In genomic region chr15:48984811-48985352, GRCh38 we compare ENCODE assay signal across 20 cellular contexts. TPM values are rescaled to one million over a fixed set of nuclear protein-coding genes. Genes with fewer than 3 reads are reported as not detected.
DNase-seq lines count a peak whose midpoint lies in the region; ATAC-seq and TF ChIP-seq lines count a peak whose summit lies in the region.
"Had no signal": no experiment of that assay in that cellular context is flagged by ENCODE, and none has a peak within 500 bp of the region (broad histone marks: within the 10 kb centered on the region; RNA-seq: fewer than 3 reads in every experiment).

No MANE protein-coding gene starts in this region.

- ATAC-seq in Right ventricle myocardium inferior, result peak; percentile 19
- peak; percentile 72 for ATAC-seq in aorta (ENCODE audit: low FRiP score)
- ATAC-seq: mucosa of descending colon had no signal

- H3K4me3 Mint-ChIP-seq in activated CD4-positive, alpha-beta memory T cell treated with anti-CD3 and anti-CD28 coated beads, Interleukin-2, amount 10 ng/mL, durations not matched to agents 7 days and 5 days, result no peak overlapping the region
- H3K4me3 Mint-ChIP-seq: activated CD4-positive, alpha-beta T cell treated with anti-CD3 and anti-CD28 coated beads, Interleukin-2, amount 10 ng/mL, durations not matched to agents 24 days and 14 days; activated naive CD4-positive, alpha-beta T cell treated with anti-CD3 and anti-CD28 coated beads, Interleukin-2, amount 50 U/mL, for 24 hours had no signal

- H3K27ac ChIP-seq in muscle layer of duodenum (ENCODE audit: low read length), result peak overlapping the region; percentile 3
- peak overlapping the region; percentile 68 to 95 for H3K27ac ChIP-seq in aorta (ENCODE audit: low read depth in 1 of 2, low read length in 2 of 2)
- H3K27ac ChIP-seq: KMS-11, PC-9, testis had no signal

- intact Hi-C loops in Right ventricle myocardium inferior (cut with DNase I), result no loop called here
- intact Hi-C loops in cardiac septum (cut with DNase I), result no loop called here
- intact Hi-C loops in aorta (cut with DNase I), result loop anchor here in 1 of 2 donors (5.0 to 10.0 kb wide), 2 partner anchors 60 to 108 kb away; partner anchors contain the start of genes EID1 and SECISBP2L

- peaks cover 6 to 7% of the 10 kb centered on the region in 2 donors for H3K36me3 ChIP-seq in muscle layer of duodenum (ENCODE audit: control insufficient read depth in 1 of 2, insufficient read depth in 2 of 2, low read length in 2 of 2)
- no peaks in the 10 kb centered on the region for H3K36me3 ChIP-seq in aorta (ENCODE audit: control insufficient read depth in 1 of 2, insufficient read depth in 2 of 2, low read length in 1 of 2)

- H3K36me3 Mint-ChIP-seq in activated CD4-positive, alpha-beta memory T cell treated with anti-CD3 and anti-CD28 coated beads, Interleukin-2, amount 10 ng/mL, durations not matched to agents 7 days and 5 days (ENCODE audit: low read depth), result peaks cover 5% of the 10 kb centered on the region
- H3K36me3 Mint-ChIP-seq: activated naive CD4-positive, alpha-beta T cell treated with anti-CD3 and anti-CD28 coated beads, Interleukin-2, amount 50 U/mL, for 24 hours had no signal

- H3K4me3 ChIP-seq in muscle layer of duodenum (ENCODE audit: low read depth in 1 of 2, low read length in 2 of 2) (no peak overlapping the region), aorta (ENCODE audit: low read length in 2 of 2) (no peak overlapping the region)
- H3K4me3 ChIP-seq: esophagus squamous epithelium, mucosa of descending colon, PC-9, testis had no signal

- POLR2A ChIA-PET in activated CD4-positive, alpha-beta memory T cell treated with anti-CD3 and anti-CD28 coated beads, Interleukin-2, amount 10 ng/mL, durations not matched to agents 7 days and 5 days (lab: Charles Lee), result interaction anchor here (1.1 to 1.2 kb wide), 2 partner anchors 9 to 107 kb away, joined by 3 to 5 read pairs; partner anchors contain the start of gene EID1

- H3K27ac Mint-ChIP-seq in activated CD4-positive, alpha-beta memory T cell treated with anti-CD3 and anti-CD28 coated beads, Interleukin-2, amount 10 ng/mL, durations not matched to agents 7 days and 5 days, result no peak overlapping the region
- H3K27ac Mint-ChIP-seq: activated CD4-positive, alpha-beta T cell treated with anti-CD3 and anti-CD28 coated beads, Interleukin-2, amount 10 ng/mL, durations not matched to agents 24 days and 14 days; activated naive CD4-positive, alpha-beta T cell treated with anti-CD3 and anti-CD28 coated beads, Interleukin-2, amount 50 U/mL, for 24 hours had no signal

- in situ Hi-C loops in GM13976 (cut with MboI; ENCODE audit: low sequenced_read_pairs, unreplicated experiment), result no loop called here

- DNase-seq in Right ventricle myocardium inferior (ENCODE audit: missing footprints), result no peak
- no peak for DNase-seq in cardiac septum (ENCODE audit: low spot score)
- DNase-seq in dedifferentiated amniotic fluid mesenchymal stem cell (ENCODE audit: extremely low spot score), result peak; percentile 38
- DNase-seq in aorta, result no peak
- DNase-seq in NCI-H82 (lab: John Stamatoyannopoulos, UW), result no peak
- no peak for DNase-seq in GM13976 (ENCODE audit: low spot score)
- no peak for DNase-seq in activated CD4-positive, alpha-beta memory T cell treated with anti-CD3 and anti-CD28 coated beads, Interleukin-2, amount 10 ng/mL, durations not matched to agents 7 days and 5 days
- DNase-seq: activated CD4-positive, alpha-beta T cell treated with anti-CD3 and anti-CD28 coated beads, Interleukin-2, amount 10 ng/mL, durations not matched to agents 24 days and 14 days; activated T-cell treated with anti-CD3 and anti-CD28 coated beads, Interleukin-2, amount 50 U/mL, for 1 hour; esophagus squamous epithelium; kidney glomerular epithelial cell; mucosa of descending colon; NCI-H1048; PC-9; stimulated activated CD4-positive, alpha-beta T cell treated with anti-CD3 and anti-CD28 coated beads, Interleukin-2, amount 100 ng/mL, for 48 hours; T-helper 9 cell; testis had no signal

- WGBS in aorta, 2 donors, result 4 to 9% methylated on average over 4 of the region's 4 CpGs

- no peaks in the 10 kb centered on the region for H3K27me3 ChIP-seq in muscle layer of duodenum (ENCODE audit: low read depth, low read length)
- H3K27me3 ChIP-seq in aorta (ENCODE audit: control insufficient read depth in 1 of 2, insufficient read depth in 2 of 2, low read length in 1 of 2), result no peaks in the 10 kb centered on the region
- H3K27me3 ChIP-seq: esophagus squamous epithelium, testis had no signal

- H3K27me3 Mint-ChIP-seq in activated CD4-positive, alpha-beta memory T cell treated with anti-CD3 and anti-CD28 coated beads, Interleukin-2, amount 10 ng/mL, durations not matched to agents 7 days and 5 days, result peaks cover 10% of the 10 kb centered on the region

- H3K9me3 ChIP-seq in muscle layer of duodenum (ENCODE audit: control insufficient read depth in 1 of 2, low read length in 2 of 2), result no peaks in the 10 kb centered on the region
- no peaks in the 10 kb centered on the region for H3K9me3 ChIP-seq in aorta (ENCODE audit: control insufficient read depth, low read length)
- H3K9me3 ChIP-seq: esophagus squamous epithelium, mucosa of descending colon, testis had no signal

- H3K4me1 Mint-ChIP-seq in activated CD4-positive, alpha-beta memory T cell treated with anti-CD3 and anti-CD28 coated beads, Interleukin-2, amount 10 ng/mL, durations not matched to agents 7 days and 5 days, result no peaks in the 10 kb centered on the region
- H3K4me1 Mint-ChIP-seq: activated CD4-positive, alpha-beta T cell treated with anti-CD3 and anti-CD28 coated beads, Interleukin-2, amount 10 ng/mL, durations not matched to agents 24 days and 14 days; activated naive CD4-positive, alpha-beta T cell treated with anti-CD3 and anti-CD28 coated beads, Interleukin-2, amount 50 U/mL, for 24 hours had no signal

- H3K4me1 ChIP-seq in muscle layer of duodenum (ENCODE audit: control insufficient read depth in 1 of 2, insufficient read depth in 2 of 2, low read length in 2 of 2) (peaks cover 3 to 11% of the 10 kb centered on the region in 2 donors), aorta (ENCODE audit: control insufficient read depth in 1 of 2, insufficient read depth in 2 of 2, low read length in 2 of 2) (peaks cover 2 to 4% of the 10 kb centered on the region in 2 donors)

- no peaks in the 10 kb centered on the region for H3K9me3 Mint-ChIP-seq in activated CD4-positive, alpha-beta memory T cell treated with anti-CD3 and anti-CD28 coated beads, Interleukin-2, amount 10 ng/mL, durations not matched to agents 7 days and 5 days
- H3K9me3 Mint-ChIP-seq: activated CD4-positive, alpha-beta T cell treated with anti-CD3 and anti-CD28 coated beads, Interleukin-2, amount 10 ng/mL, durations not matched to agents 24 days and 14 days; activated naive CD4-positive, alpha-beta T cell treated with anti-CD3 and anti-CD28 coated beads, Interleukin-2, amount 50 U/mL, for 24 hours had no signal

- CTCF ChIA-PET in activated CD4-positive, alpha-beta memory T cell treated with anti-CD3 and anti-CD28 coated beads, Interleukin-2, amount 10 ng/mL, durations not matched to agents 7 days and 5 days (lab: Charles Lee), result interaction anchor here (1.8 kb wide), 1 partner anchor 9 kb away, joined by 16 read pairs; no protein-coding TSS in a partner anchor

- TF ChIP-seq CTCF in GM13976 (IDR thresholded peaks at IDR 0.05; ENCODE audit: borderline replicate concordance, control extremely low read depth, extremely low read depth, insufficient read depth, missing control alignments), result no peak

RNA-seq across cellular contexts. Expression of gene SHC4, which starts 21.2 kb away (rescaled TPM):
- total RNA-seq in Right ventricle myocardium inferior, result 1.5 TPM
- total RNA-seq in cardiac septum, result 3.3 TPM
- 10 to 100 TPM in 1 of 2 donors, 1 to 10 TPM in 1; 8.7 to 18.6 TPM for total RNA-seq in aorta
- polyA plus RNA-seq in aorta, result 1 to 10 TPM; 4.4 to 5.6 TPM
- 1 to 10 TPM; 1.9 to 2.8 TPM for total RNA-seq in activated CD4-positive, alpha-beta memory T cell treated with anti-CD3 and anti-CD28 coated beads, Interleukin-2, amount 10 ng/mL, durations not matched to agents 7 days and 5 days
